20 cellular contexts compared by ENCODE assay signal in the genomic region with DNA sequence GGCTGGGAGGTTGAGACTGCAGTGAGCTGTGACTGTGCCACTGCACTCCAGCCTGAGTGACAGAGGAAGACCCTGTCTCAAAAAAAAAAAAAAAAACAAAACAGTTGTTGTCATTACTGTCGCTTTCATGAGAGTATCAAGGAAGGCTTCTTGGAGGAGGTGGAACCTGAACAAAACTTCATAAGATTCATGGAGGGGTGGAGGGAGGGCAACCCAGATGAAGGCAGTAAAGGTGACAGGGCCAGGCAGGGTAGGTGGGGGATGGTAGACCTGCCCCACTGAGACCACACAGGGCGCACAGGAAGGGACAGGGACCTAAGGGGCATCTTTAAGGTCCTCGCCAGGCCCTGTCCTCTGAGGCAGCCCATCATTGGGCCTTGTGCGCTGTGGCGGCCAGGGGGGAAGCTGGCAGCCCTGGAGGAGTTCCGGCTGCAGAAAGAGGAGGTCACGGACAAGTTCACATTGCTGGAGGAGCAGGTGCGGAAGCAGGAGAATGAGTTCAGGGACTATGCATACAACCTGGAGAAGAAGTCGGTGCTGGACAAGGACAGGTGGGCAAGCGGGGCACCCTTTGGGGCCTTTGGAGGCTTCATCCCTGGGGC. TPM values are rescaled to one million over a fixed set of nuclear protein-coding genes. Genes with fewer than 3 reads are reported as not detected.
"Had no signal": no experiment of that assay in that cellular context is flagged by ENCODE, and none has a peak within 500 bp of the region (broad histone marks: within the 10 kb centered on the region; RNA-seq: fewer than 3 reads in every experiment).

No MANE protein-coding gene starts in this region.

- H3K27me3 Mint-ChIP-seq: activated CD4-positive, alpha-beta T cell treated with anti-CD3 and anti-CD28 coated beads, Interleukin-2, amount 10 ng/mL, durations not matched to agents 24 days and 14 days; stimulated activated naive B cell treated with anti-CD40 and anti-IgM and Interleukin-4, amounts not matched to agents 10 μg/mL and 1 μg/mL and 100 μg/mL, for 72 hours had no signal

- ATAC-seq: activated T-cell treated with anti-CD3 and anti-CD28 coated beads, Interleukin-2, amount 50 U/mL, for 4 hours; heart right ventricle; stimulated activated naive B cell treated with anti-CD40 and anti-IgM and Interleukin-4, amounts not matched to agents 10 μg/mL and 1 μg/mL and 100 μg/mL, for 72 hours had no signal

- H3K27ac Mint-ChIP-seq: activated CD4-positive, alpha-beta T cell treated with anti-CD3 and anti-CD28 coated beads, Interleukin-2, amount 10 ng/mL, durations not matched to agents 24 days and 14 days; activated naive CD4-positive, alpha-beta T cell treated with anti-CD3 and anti-CD28 coated beads for 36 hours; stimulated activated naive B cell treated with anti-CD40 and anti-IgM and Interleukin-4, amounts not matched to agents 10 μg/mL and 1 μg/mL and 100 μg/mL, for 72 hours had no signal

- DNase-seq: activated CD8-positive, alpha-beta memory T cell treated with anti-CD3 and anti-CD28 coated beads, Interleukin-2, amount 50 U/mL, for 4 hours; activated naive CD4-positive, alpha-beta T cell treated with anti-CD3 and anti-CD28 coated beads for 36 hours; activated T-cell treated with anti-CD3 and anti-CD28 coated beads, Interleukin-2, amount 50 U/mL, for 4 hours; aorta; effector CD8-positive, alpha-beta T cell; esophagus squamous epithelium; heart right ventricle; left ventricle myocardium inferior; mammary epithelial cell; retina; spleen; stimulated activated CD4-positive, alpha-beta T cell treated with anti-CD3 and anti-CD28 coated beads, Interleukin-4, amount 100 ng/mL, for 4 hours; stimulated activated naive B cell treated with anti-CD40 and anti-IgM and Interleukin-4, amounts not matched to agents 10 μg/mL and 1 μg/mL and 100 μg/mL, for 72 hours; T-helper 9 cell; upper lobe of left lung had no signal

- H3K9me3 Mint-ChIP-seq: activated CD4-positive, alpha-beta T cell treated with anti-CD3 and anti-CD28 coated beads, Interleukin-2, amount 10 ng/mL, durations not matched to agents 24 days and 14 days; activated naive CD4-positive, alpha-beta T cell treated with anti-CD3 and anti-CD28 coated beads for 36 hours; activated T-cell treated with anti-CD3 and anti-CD28 coated beads, Interleukin-2, amount 50 U/mL, for 4 hours; stimulated activated naive B cell treated with anti-CD40 and anti-IgM and Interleukin-4, amounts not matched to agents 10 μg/mL and 1 μg/mL and 100 μg/mL, for 72 hours had no signal

- H3K4me3 Mint-ChIP-seq: activated CD4-positive, alpha-beta T cell treated with anti-CD3 and anti-CD28 coated beads, Interleukin-2, amount 10 ng/mL, durations not matched to agents 24 days and 14 days; activated naive CD4-positive, alpha-beta T cell treated with anti-CD3 and anti-CD28 coated beads for 36 hours; activated T-cell treated with anti-CD3 and anti-CD28 coated beads, Interleukin-2, amount 50 U/mL, for 4 hours; stimulated activated naive B cell treated with anti-CD40 and anti-IgM and Interleukin-4, amounts not matched to agents 10 μg/mL and 1 μg/mL and 100 μg/mL, for 72 hours had no signal

RNA-seq across cellular contexts. Expression of a gene that starts 3.5 kb away (rescaled TPM):
- total RNA-seq: activated CD4-positive, alpha-beta T cell treated with anti-CD3 and anti-CD28 coated beads, Interleukin-2, amount 10 ng/mL, durations not matched to agents 24 days and 14 days; activated T-cell treated with anti-CD3 and anti-CD28 coated beads, Interleukin-2, amount 50 U/mL, for 4 hours; endothelial cell of umbilical vein; kidney epithelial cell; left ventricle myocardium inferior; mammary epithelial cell; mononuclear cell had no signal

RNA-seq across cellular contexts. Expression of a gene that starts 5.6 kb away (rescaled TPM):
- total RNA-seq: activated CD4-positive, alpha-beta T cell treated with anti-CD3 and anti-CD28 coated beads, Interleukin-2, amount 10 ng/mL, durations not matched to agents 24 days and 14 days; cerebellum; endothelial cell of umbilical vein; kidney epithelial cell had no signal
